In the genomic region with DNA sequence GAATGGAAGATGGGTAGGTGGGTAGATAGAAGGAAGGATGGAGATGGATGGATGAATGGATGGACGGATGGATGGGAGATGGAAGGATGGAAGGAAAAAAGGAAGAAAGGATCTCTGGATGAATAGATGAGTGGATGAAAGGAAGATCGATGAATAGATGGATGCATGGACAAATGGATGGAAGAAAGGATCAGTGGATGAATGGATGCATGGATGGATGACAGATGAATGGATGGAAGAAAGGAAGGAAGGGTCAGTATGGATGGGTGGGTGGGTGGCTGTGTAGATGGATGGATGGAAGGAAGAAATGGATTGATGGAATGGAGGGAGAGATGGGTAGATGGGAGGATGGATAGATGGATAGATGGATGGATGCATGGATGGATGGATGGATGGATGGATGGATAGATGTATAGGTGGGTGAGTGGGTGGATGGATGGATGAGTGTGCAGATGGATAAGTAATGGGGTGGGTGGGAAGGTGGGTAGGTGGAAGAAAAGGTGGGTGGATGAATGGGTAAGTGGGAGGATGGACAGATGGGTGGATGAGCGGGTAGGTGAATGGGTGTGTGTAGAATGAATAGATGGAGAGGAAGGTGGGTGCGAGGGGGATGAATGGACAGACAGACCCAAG, we compare ENCODE assay signal across 1 cellular context.
A peak's percentile ranks its signal among the peaks of the same experiment; 100 is the strongest.
TF ChIP-seq lines count a peak whose summit lies in the region.

No MANE protein-coding gene starts in this region.

TF ChIP-seq in HEK293, 187 proteins besides CTCF, POLR2A, EP300 and RAD21 (continued from another document):
- TF ChIP-seq, protein P1, sequence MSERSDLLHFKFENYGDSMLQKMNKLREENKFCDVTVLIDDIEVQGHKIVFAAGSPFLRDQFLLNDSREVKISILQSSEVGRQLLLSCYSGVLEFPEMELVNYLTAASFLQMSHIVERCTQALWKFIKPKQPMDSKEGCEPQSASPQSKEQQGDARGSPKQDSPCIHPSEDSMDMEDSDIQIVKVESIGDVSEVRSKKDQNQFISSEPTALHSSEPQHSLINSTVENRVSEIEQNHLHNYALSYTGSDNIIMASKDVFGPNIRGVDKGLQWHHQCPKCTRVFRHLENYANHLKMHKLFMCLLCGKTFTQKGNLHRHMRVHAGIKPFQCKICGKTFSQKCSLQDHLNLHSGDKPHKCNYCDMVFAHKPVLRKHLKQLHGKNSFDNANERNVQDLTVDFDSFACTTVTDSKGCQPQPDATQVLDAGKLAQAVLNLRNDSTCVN (tag by site-specific recombination; optimal IDR thresholded peaks at IDR 0.05), result no peak
- no peak for TF ChIP-seq MZF1 (tag by site-specific recombination; IDR thresholded peaks at IDR 0.05; ENCODE audit: borderline replicate concordance)
- no peak for TF ChIP-seq ZNF354C (tag by site-specific recombination; IDR thresholded peaks at IDR 0.05; ENCODE audit: borderline replicate concordance, low read depth)
- TF ChIP-seq, protein P2, sequence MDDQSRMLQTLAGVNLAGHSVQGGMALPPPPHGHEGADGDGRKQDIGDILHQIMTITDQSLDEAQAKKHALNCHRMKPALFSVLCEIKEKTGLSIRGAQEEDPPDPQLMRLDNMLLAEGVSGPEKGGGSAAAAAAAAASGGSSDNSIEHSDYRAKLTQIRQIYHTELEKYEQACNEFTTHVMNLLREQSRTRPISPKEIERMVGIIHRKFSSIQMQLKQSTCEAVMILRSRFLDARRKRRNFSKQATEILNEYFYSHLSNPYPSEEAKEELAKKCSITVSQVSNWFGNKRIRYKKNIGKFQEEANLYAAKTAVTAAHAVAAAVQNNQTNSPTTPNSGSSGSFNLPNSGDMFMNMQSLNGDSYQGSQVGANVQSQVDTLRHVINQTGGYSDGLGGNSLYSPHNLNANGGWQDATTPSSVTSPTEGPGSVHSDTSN (CRISPR knock-in tag; IDR thresholded peaks at IDR 0.05), result no peak
- TF ChIP-seq, protein P3, sequence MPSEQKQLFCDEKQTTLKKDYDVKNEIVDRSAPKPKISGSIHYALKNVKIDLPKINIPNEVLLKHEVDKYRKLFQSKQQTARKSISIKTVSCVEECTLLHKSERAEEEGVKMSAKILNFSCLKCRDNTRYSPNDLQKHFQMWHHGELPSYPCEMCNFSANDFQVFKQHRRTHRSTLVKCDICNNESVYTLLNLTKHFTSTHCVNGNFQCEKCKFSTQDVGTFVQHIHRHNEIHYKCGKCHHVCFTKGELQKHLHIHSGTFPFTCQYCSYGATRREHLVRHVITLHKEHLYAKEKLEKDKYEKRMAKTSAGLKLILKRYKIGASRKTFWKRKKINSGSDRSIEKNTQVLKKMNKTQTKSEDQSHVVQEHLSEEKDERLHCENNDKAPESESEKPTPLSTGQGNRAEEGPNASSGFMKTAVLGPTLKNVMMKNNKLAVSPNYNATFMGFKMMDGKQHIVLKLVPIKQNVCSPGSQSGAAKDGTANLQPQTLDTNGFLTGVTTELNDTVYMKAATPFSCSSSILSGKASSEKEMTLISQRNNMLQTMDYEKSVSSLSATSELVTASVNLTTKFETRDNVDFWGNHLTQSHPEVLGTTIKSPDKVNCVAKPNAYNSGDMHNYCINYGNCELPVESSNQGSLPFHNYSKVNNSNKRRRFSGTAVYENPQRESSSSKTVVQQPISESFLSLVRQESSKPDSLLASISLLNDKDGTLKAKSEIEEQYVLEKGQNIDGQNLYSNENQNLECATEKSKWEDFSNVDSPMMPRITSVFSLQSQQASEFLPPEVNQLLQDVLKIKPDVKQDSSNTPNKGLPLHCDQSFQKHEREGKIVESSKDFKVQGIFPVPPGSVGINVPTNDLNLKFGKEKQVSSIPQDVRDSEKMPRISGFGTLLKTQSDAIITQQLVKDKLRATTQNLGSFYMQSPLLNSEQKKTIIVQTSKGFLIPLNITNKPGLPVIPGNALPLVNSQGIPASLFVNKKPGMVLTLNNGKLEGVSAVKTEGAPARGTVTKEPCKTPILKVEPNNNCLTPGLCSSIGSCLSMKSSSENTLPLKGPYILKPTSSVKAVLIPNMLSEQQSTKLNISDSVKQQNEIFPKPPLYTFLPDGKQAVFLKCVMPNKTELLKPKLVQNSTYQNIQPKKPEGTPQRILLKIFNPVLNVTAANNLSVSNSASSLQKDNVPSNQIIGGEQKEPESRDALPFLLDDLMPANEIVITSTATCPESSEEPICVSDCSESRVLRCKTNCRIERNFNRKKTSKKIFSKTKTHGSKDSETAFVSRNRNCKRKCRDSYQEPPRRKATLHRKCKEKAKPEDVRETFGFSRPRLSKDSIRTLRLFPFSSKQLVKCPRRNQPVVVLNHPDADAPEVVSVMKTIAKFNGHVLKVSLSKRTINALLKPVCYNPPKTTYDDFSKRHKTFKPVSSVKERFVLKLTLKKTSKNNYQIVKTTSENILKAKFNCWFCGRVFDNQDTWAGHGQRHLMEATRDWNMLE (tag by site-specific recombination; conservative IDR thresholded peaks at IDR 0.05; ENCODE audit: low read depth), result no peak
- TF ChIP-seq ZNF266 (tag by site-specific recombination; IDR thresholded peaks at IDR 0.05; ENCODE audit: low read depth), result no peak
- no peak for TF ChIP-seq ZNF23 (tag by site-specific recombination; IDR thresholded peaks at IDR 0.05; ENCODE audit: borderline replicate concordance)
- no peak for TF ChIP-seq ZNF341 (tag by site-specific recombination; IDR thresholded peaks at IDR 0.05; ENCODE audit: low read depth)
- no peak for TF ChIP-seq GLI2 (tag by site-specific recombination; IDR thresholded peaks at IDR 0.05; ENCODE audit: borderline replicate concordance, low read depth)
- TF ChIP-seq, protein P4, sequence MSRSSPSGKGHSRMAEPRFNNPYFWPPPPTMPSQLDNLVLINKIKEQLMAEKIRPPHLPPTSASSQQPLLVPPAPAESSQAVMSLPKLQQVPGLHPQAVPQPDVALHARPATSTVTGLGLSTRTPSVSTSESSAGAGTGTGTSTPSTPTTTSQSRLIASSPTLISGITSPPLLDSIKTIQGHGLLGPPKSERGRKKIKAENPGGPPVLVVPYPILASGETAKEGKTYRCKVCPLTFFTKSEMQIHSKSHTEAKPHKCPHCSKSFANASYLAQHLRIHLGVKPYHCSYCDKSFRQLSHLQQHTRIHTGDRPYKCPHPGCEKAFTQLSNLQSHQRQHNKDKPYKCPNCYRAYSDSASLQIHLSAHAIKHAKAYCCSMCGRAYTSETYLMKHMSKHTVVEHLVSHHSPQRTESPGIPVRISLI (tag by site-specific recombination; IDR thresholded peaks at IDR 0.05), result no peak
- TF ChIP-seq SALL2 (tag by site-specific recombination; IDR thresholded peaks at IDR 0.05; ENCODE audit: borderline replicate concordance), result no peak
- TF ChIP-seq ZNF660 (tag by site-specific recombination; IDR thresholded peaks at IDR 0.05), result no peak
- TF ChIP-seq HOXA7 (CRISPR knock-in tag; IDR thresholded peaks at IDR 0.05; ENCODE audit: borderline replicate concordance), result no peak
- no peak for TF ChIP-seq ZNF48 (tag by site-specific recombination; IDR thresholded peaks at IDR 0.05)
- no peak for TF ChIP-seq ZNF248 (tag by site-specific recombination; IDR thresholded peaks at IDR 0.05)
- TF ChIP-seq, protein P5, sequence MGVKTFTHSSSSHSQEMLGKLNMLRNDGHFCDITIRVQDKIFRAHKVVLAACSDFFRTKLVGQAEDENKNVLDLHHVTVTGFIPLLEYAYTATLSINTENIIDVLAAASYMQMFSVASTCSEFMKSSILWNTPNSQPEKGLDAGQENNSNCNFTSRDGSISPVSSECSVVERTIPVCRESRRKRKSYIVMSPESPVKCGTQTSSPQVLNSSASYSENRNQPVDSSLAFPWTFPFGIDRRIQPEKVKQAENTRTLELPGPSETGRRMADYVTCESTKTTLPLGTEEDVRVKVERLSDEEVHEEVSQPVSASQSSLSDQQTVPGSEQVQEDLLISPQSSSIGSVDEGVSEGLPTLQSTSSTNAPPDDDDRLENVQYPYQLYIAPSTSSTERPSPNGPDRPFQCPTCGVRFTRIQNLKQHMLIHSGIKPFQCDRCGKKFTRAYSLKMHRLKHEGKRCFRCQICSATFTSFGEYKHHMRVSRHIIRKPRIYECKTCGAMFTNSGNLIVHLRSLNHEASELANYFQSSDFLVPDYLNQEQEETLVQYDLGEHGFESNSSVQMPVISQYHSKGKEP (tag by site-specific recombination; IDR thresholded peaks at IDR 0.05), result no peak
- TF ChIP-seq ZFP69B (tag by site-specific recombination; IDR thresholded peaks at IDR 0.05), result no peak
- TF ChIP-seq ZFHX2 (tag by site-specific recombination; conservative IDR thresholded peaks at IDR 0.05), result peak; percentile 93
- no peak for TF ChIP-seq ZNF521 (tag by site-specific recombination; IDR thresholded peaks at IDR 0.05)
- no peak for TF ChIP-seq HOXD13 (CRISPR knock-in tag; IDR thresholded peaks at IDR 0.05; ENCODE audit: borderline replicate concordance)
- TF ChIP-seq, protein P6, sequence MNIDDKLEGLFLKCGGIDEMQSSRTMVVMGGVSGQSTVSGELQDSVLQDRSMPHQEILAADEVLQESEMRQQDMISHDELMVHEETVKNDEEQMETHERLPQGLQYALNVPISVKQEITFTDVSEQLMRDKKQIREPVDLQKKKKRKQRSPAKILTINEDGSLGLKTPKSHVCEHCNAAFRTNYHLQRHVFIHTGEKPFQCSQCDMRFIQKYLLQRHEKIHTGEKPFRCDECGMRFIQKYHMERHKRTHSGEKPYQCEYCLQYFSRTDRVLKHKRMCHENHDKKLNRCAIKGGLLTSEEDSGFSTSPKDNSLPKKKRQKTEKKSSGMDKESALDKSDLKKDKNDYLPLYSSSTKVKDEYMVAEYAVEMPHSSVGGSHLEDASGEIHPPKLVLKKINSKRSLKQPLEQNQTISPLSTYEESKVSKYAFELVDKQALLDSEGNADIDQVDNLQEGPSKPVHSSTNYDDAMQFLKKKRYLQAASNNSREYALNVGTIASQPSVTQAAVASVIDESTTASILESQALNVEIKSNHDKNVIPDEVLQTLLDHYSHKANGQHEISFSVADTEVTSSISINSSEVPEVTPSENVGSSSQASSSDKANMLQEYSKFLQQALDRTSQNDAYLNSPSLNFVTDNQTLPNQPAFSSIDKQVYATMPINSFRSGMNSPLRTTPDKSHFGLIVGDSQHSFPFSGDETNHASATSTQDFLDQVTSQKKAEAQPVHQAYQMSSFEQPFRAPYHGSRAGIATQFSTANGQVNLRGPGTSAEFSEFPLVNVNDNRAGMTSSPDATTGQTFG (tag by site-specific recombination; IDR thresholded peaks at IDR 0.05; ENCODE audit: borderline replicate concordance), result 0 out of 2 replicates have a peak, but pooled peaks have one; percentile 44
